12 cellular contexts compared by ENCODE assay signal in genomic region chr9:127809562-127810377, GRCh38. TPM values are rescaled to one million over a fixed set of nuclear protein-coding genes. Genes with fewer than 3 reads are reported as not detected.
DNase-seq lines count a peak whose midpoint lies in the region; ATAC-seq and TF ChIP-seq lines count a peak whose summit lies in the region.
"Had no signal": no experiment of that assay in that cellular context is flagged by ENCODE, and none has a peak within 500 bp of the region (broad histone marks: within the 10 kb centered on the region; RNA-seq: fewer than 3 reads in every experiment).

No MANE protein-coding gene starts in this region.

- no peak overlapping the region for H3K27ac Mint-ChIP-seq in mesothelial cell of epicardium
- H3K27ac Mint-ChIP-seq: CD4-positive, CD25-positive, alpha-beta regulatory T cell; dendritic cell treated with granulocyte-macrophage colony-stimulating factor and Interleukin-4, amounts not matched to agents 40 ng/mL and 50 ng/mL, for 4 days had no signal

- peak overlapping the region; percentile 50 for H3K4me3 Mint-ChIP-seq in mesothelial cell of epicardium
- H3K4me3 Mint-ChIP-seq: dendritic cell treated with granulocyte-macrophage colony-stimulating factor and Interleukin-4, amounts not matched to agents 40 ng/mL and 50 ng/mL, for 4 days had no signal

- peaks cover 5% of the 10 kb centered on the region for H3K4me1 Mint-ChIP-seq in mesothelial cell of epicardium

- H3K9me3 ChIP-seq in BLaER1 = no peaks in the 10 kb centered on the region
- H3K9me3 ChIP-seq in NT2/D1 (ENCODE audit: insufficient read depth, low read length) = no peaks in the 10 kb centered on the region

- peaks cover 95% of the 10 kb centered on the region for H4K20me1 ChIP-seq in BLaER1

- H3K27ac ChIP-seq in BLaER1 = peak overlapping the region; percentile 98

- peak overlapping the region; percentile 96 for H3K4me2 ChIP-seq in BLaER1

- H3K36me3 ChIP-seq in BLaER1 (peaks cover 98% of the 10 kb centered on the region), NT2/D1 (ENCODE audit: insufficient read depth, insufficient read length, low read length) (peaks cover 89% of the 10 kb centered on the region)

- peaks cover 11% of the 10 kb centered on the region for H3K36me3 Mint-ChIP-seq in mesothelial cell of epicardium

- no peaks in the 10 kb centered on the region for H3K9me3 Mint-ChIP-seq in mesothelial cell of epicardium
- H3K9me3 Mint-ChIP-seq: CD4-positive, CD25-positive, alpha-beta regulatory T cell; dendritic cell treated with granulocyte-macrophage colony-stimulating factor and Interleukin-4, amounts not matched to agents 40 ng/mL and 50 ng/mL, for 4 days had no signal

- ATAC-seq in HG02571 (IDR thresholded peaks at IDR 0.05; ENCODE audit: unreplicated experiment) = no peak

- H3K9ac ChIP-seq in BLaER1 = peak overlapping the region; percentile 24; the same call in 1 of the 2 replicates
- H3K9ac ChIP-seq in NT2/D1 (ENCODE audit: insufficient read length, low read depth) = peak overlapping the region; percentile 37

- no peaks in the 10 kb centered on the region for H3K27me3 Mint-ChIP-seq in mesothelial cell of epicardium (ENCODE audit: low read depth)
- H3K27me3 Mint-ChIP-seq: CD4-positive, CD25-positive, alpha-beta regulatory T cell; dendritic cell treated with granulocyte-macrophage colony-stimulating factor and Interleukin-4, amounts not matched to agents 40 ng/mL and 50 ng/mL, for 4 days had no signal

- H3K27me3 ChIP-seq in BLaER1 = no peaks in the 10 kb centered on the region
- H3K27me3 ChIP-seq in NT2/D1 (ENCODE audit: insufficient read depth, insufficient read length) = no peaks in the 10 kb centered on the region

- H3K4me3 ChIP-seq in BLaER1 (peak overlapping the region; percentile 44), NT2/D1 (ENCODE audit: insufficient read length, low read depth) (no peak overlapping the region)
- H3K4me3 ChIP-seq: lung had no signal

- no peak for TF ChIP-seq CTCF in mesothelial cell of epicardium (IDR thresholded peaks at IDR 0.05; ENCODE audit: unreplicated experiment)

- peaks cover 72% of the 10 kb centered on the region for H3K4me1 ChIP-seq in BLaER1
- peaks cover 12% of the 10 kb centered on the region for H3K4me1 ChIP-seq in NT2/D1 (ENCODE audit: insufficient read depth, insufficient read length)

- no peak for DNase-seq in NT2/D1 (ENCODE audit: low read depth, low spot score)
- peak; percentile 50 for DNase-seq in fibroblast of gingiva (ENCODE audit: low read depth)
- peak in 1 of 2 experiments; percentile 20 for DNase-seq in mesothelial cell of epicardium (ENCODE audit: low spot score in 2 of 2, unreplicated experiment in 2 of 2)
- DNase-seq in midbrain (lab: John Stamatoyannopoulos, UW) = no peak
- DNase-seq in stimulated activated CD4-positive, alpha-beta T cell treated with anti-CD3 and anti-CD28 coated beads, Interleukin-2, amount 100 ng/mL, for 24 hours = no peak
- DNase-seq in putamen (ENCODE audit: low spot score) = no peak
- DNase-seq: CD4-positive, CD25-positive, alpha-beta regulatory T cell; stimulated activated CD4-positive, alpha-beta T cell treated with anti-CD3 and anti-CD28 coated beads, Interleukin-15, amount 100 ng/mL, for 24 hours had no signal

RNA-seq across cellular contexts. Expression of gene FPGS, which starts 7.1 kb away (rescaled TPM):
- 58.1 to 61.4 TPM (median 58.2 TPM) in 3 replicates for total RNA-seq in mesothelial cell of epicardium

RNA-seq across cellular contexts. Expression of gene CDK9, which starts 23.9 kb away (rescaled TPM):
- 110 to 120 TPM (median 112 TPM) in 3 replicates for total RNA-seq in mesothelial cell of epicardium

RNA-seq across cellular contexts. Expression of gene SH2D3C, which starts 31.3 kb away (rescaled TPM):
- 3.4 to 3.9 TPM (median 3.7 TPM) in 3 replicates for total RNA-seq in mesothelial cell of epicardium

RNA-seq across cellular contexts. Expression of gene ENG, which starts 44.7 kb away (rescaled TPM):
- total RNA-seq in mesothelial cell of epicardium = 7.3 to 8.5 TPM (median 8.1 TPM) in 3 replicates
